1 cellular context compared by ENCODE assay signal in the genomic region with DNA sequence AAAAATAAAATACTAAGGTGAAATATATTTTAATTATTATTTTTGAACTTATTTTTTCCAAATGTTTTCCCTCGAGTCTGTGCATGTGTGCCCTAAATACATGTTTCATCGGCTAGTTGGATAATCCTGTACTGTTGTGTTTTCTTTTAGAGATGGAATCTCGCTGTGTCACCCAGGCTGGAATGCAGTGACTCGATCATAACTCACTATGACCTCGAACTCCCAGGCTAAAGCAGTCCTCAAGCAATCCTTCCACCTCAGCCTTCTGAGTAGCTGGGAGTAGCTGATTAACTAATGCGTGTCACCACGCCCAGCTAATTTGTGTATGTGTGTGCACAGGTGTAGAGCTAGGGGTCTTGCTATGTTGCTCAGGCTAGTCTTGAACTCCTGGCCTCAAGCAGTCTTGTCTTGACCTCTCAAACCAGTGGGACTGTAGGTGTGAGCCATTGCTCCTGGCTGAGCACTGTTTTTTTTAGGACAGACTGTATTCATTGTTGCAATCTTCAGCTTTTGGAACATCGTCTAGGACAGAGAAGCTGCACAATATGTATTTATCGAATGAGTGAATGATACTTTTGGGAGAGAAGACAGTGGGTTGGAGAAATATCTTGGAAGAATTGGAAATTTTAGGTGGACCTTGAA.
TF ChIP-seq lines count a peak whose summit lies in the region.

No MANE protein-coding gene starts in this region.

TF ChIP-seq in endothelial cell of umbilical vein, 7 proteins besides CTCF, POLR2A, EP300 and RAD21 (continued from another document):
- no peak for TF ChIP-seq EZH2 (IDR thresholded peaks at IDR 0.05; ENCODE audit: borderline replicate concordance, low read depth, low read length, severe bottlenecking)
TF ChIP-seq in endothelial cell of umbilical vein: peak in this region for 4.
